ENCODE assay signal across 21 cellular contexts in the genomic region with DNA sequence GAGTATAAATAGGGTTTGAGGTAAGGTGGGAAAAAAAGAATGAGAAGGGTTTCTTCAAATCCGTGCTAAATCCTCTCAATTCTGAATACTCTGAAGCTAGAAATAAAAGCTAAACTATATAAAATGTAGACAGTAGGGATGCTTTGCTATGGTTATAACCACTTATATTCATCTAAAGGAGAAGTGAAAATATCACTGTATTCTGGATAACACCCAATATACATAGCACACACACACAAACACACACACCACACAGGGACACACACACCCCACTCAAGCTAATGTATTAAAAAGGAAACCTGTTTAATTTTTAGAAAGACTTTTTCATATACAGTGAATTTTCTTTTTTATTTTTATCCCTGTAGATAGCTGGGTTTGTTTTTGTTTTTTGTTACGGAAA.
"Had no signal": no experiment of that assay in that cellular context is flagged by ENCODE, and none has a peak within 500 bp of the region (broad histone marks: within the 10 kb centered on the region; RNA-seq: fewer than 3 reads in every experiment).

No MANE protein-coding gene starts in this region.

- H3K27me3 Mint-ChIP-seq: stimulated activated naive CD8-positive, alpha-beta T cell treated with anti-CD3 and anti-CD28 coated beads, Interleukin-15, Interleukin-2, amounts not matched to agents 100 ng/mL and 50 ng/mL, for 24 hours had no signal

- H3K27ac Mint-ChIP-seq: naive thymus-derived CD8-positive, alpha-beta T cell; stimulated activated naive CD8-positive, alpha-beta T cell treated with anti-CD3 and anti-CD28 coated beads, Interleukin-15, Interleukin-2, amounts not matched to agents 100 ng/mL and 50 ng/mL, for 24 hours had no signal

- H3K9me3 Mint-ChIP-seq: naive thymus-derived CD8-positive, alpha-beta T cell; stimulated activated naive CD8-positive, alpha-beta T cell treated with anti-CD3 and anti-CD28 coated beads, Interleukin-15, Interleukin-2, amounts not matched to agents 100 ng/mL and 50 ng/mL, for 24 hours had no signal

- H3K4me3 Mint-ChIP-seq: naive thymus-derived CD8-positive, alpha-beta T cell; stimulated activated naive CD8-positive, alpha-beta T cell treated with anti-CD3 and anti-CD28 coated beads, Interleukin-15, Interleukin-2, amounts not matched to agents 100 ng/mL and 50 ng/mL, for 24 hours had no signal

- H3K36me3 ChIP-seq: gastroesophageal sphincter, neutrophil, ovary, right atrium auricular region, sigmoid colon, tibial nerve, upper lobe of right lung, vagina had no signal

- H3K27me3 ChIP-seq: dorsolateral prefrontal cortex, gastroesophageal sphincter, neutrophil, ovary, right atrium auricular region, sigmoid colon, tibial nerve, upper lobe of right lung, vagina had no signal

- H3K9me3 ChIP-seq: gastroesophageal sphincter, mucosa of descending colon, neutrophil, ovary, right atrium auricular region, sigmoid colon, tibial nerve, upper lobe of right lung, vagina had no signal

- H3K4me1 ChIP-seq: gastroesophageal sphincter, right atrium auricular region, sigmoid colon, tibial nerve, upper lobe of right lung, vagina had no signal

- H3K4me3 ChIP-seq: coronary artery, dorsolateral prefrontal cortex, gastroesophageal sphincter, mucosa of descending colon, ovary, right atrium auricular region, sigmoid colon, skin epidermis, tibial nerve, upper lobe of right lung, vagina had no signal

- DNase-seq: dorsolateral prefrontal cortex; effector CD8-positive, alpha-beta T cell; glutamatergic neuron; islet precursor cell; mammary epithelial cell; mucosa of descending colon; naive thymus-derived CD8-positive, alpha-beta T cell; ovary; sigmoid colon; stimulated activated CD4-positive, alpha-beta T cell treated with anti-CD3 and anti-CD28 coated beads, Interleukin-12 subunit alpha, Interleukin-12 subunit beta, amount 100 ng/mL, for 4 hours; upper lobe of right lung had no signal

- H3K36me3 Mint-ChIP-seq: naive thymus-derived CD8-positive, alpha-beta T cell had no signal

- H3K4me1 Mint-ChIP-seq: naive thymus-derived CD8-positive, alpha-beta T cell had no signal

- H3K27ac ChIP-seq: coronary artery, dorsolateral prefrontal cortex, gastroesophageal sphincter, ovary, right atrium auricular region, sigmoid colon, tibial nerve, upper lobe of right lung, vagina had no signal

- ATAC-seq: esophagus mucosa; gastroesophageal sphincter; left lobe of liver; naive thymus-derived CD8-positive, alpha-beta T cell had no signal
